In the genomic region with DNA sequence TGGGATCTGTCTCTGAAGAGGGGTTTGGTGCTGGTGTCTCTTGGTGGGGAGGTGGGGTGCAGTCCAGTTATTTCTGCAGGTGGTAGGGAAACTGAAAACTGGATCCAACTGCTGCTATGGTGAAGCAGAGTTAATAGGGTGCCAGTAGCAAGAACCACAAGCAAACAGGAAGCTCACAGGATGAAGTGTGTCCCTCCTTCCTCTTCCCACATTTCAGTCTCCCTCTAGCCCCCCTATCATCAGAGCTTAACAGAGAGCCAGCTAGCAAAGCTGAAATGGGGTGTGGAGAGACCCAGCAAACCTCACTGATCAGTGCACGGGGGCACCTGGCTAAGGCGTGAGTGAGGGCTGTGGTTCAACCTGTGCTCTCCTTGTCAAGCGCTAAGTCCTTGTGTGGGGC, we compare ENCODE assay signal across 18 cellular contexts.
DNase-seq lines count a peak whose midpoint lies in the region; ATAC-seq and TF ChIP-seq lines count a peak whose summit lies in the region.
"Had no signal": no experiment of that assay in that cellular context is flagged by ENCODE, and none has a peak within 500 bp of the region (broad histone marks: within the 10 kb centered on the region; RNA-seq: fewer than 3 reads in every experiment).

No MANE protein-coding gene starts in this region.

- no peak overlapping the region for H3K23ac ChIP-seq in H9 (ENCODE audit: insufficient read length, low read depth, low read length)

- no peak for TF ChIP-seq POLR2A in NB4 (IDR thresholded peaks at IDR 0.05; ENCODE audit: extremely low read depth, insufficient read length)

- H4K91ac ChIP-seq in H9 (ENCODE audit: insufficient read length, low read depth, low read length), result no peak overlapping the region

- no peak overlapping the region for H3K18ac ChIP-seq in H9 (ENCODE audit: insufficient read length, low read depth, low read length)

- H4K8ac ChIP-seq in H9 (replicated peaks; ENCODE audit: insufficient read length, low read depth, low read length), result no peak overlapping the region

- H2BK12ac ChIP-seq in H9 (ENCODE audit: insufficient read length, low read depth, low read length), result no peak overlapping the region

- H3K36me3 ChIP-seq in endodermal cell (ENCODE audit: control insufficient read depth, insufficient read depth, low read length), result no peaks in the 10 kb centered on the region
- H3K36me3 ChIP-seq: MG63 had no signal

- no peaks in the 10 kb centered on the region for H3K27me3 ChIP-seq in H9 (ENCODE audit: insufficient read depth, low read length)
- H3K27me3 ChIP-seq in endodermal cell (ENCODE audit: control insufficient read depth, insufficient read depth, low read length, poor library complexity, severe bottlenecking), result no peaks in the 10 kb centered on the region
- H3K27me3 ChIP-seq: MG63 had no signal

- no peak overlapping the region for H2BK20ac ChIP-seq in H9 (ENCODE audit: low read depth, low read length, poor library complexity, severe bottlenecking)

- H4K20me1 ChIP-seq in H9 (ENCODE audit: control insufficient read depth, insufficient read depth, insufficient read length), result no peaks in the 10 kb centered on the region

- H3K4me1 Mint-ChIP-seq in H9 (peaks cover 8 to 9% of the 10 kb centered on the region in 2 experiments; a peak in 2 of 4 replicates), endodermal cell (peaks cover 3% of the 10 kb centered on the region)

- H3K4me3 Mint-ChIP-seq in H9 (no peak overlapping the region), endodermal cell (no peak overlapping the region)
- H3K4me3 Mint-ChIP-seq: B cell; CD8-positive, alpha-beta T cell had no signal

- no peak overlapping the region for H2AK5ac ChIP-seq in H9 (ENCODE audit: insufficient read length, low read length)

- no peak overlapping the region for H3K4ac ChIP-seq in H9 (ENCODE audit: low read depth, low read length)

- no peak overlapping the region for H2AFZ ChIP-seq in H9 (ENCODE audit: low read length)

- H3K36me3 Mint-ChIP-seq in H9 (ENCODE audit: insufficient read depth in 1 of 3, low read depth in 3 of 3), result no peaks in the 10 kb centered on the region
- H3K36me3 Mint-ChIP-seq in endodermal cell (ENCODE audit: low read depth), result no peaks in the 10 kb centered on the region
- H3K36me3 Mint-ChIP-seq: CD8-positive, alpha-beta T cell had no signal

- peak overlapping the region in 2 of 3 experiments; percentile 88 to 91; a peak in 4 of 7 replicates for H3K27ac Mint-ChIP-seq in H9
- H3K27ac Mint-ChIP-seq in endodermal cell, result peak overlapping the region; percentile 31
- H3K27ac Mint-ChIP-seq: B cell; CD8-positive, alpha-beta T cell had no signal

- no peak overlapping the region for H2BK5ac ChIP-seq in H9 (ENCODE audit: insufficient read length, low read length)

- H3K9ac ChIP-seq in H9 (ENCODE audit: extremely low read depth, insufficient read length, low read length) (no peak overlapping the region), endodermal cell (ENCODE audit: extremely low read depth, low read length, poor library complexity, severe bottlenecking) (no peak overlapping the region)
- H3K9ac ChIP-seq: KMS-11, SK-N-SH had no signal

- H3K23me2 ChIP-seq in H9 (ENCODE audit: insufficient read length, low read depth, low read length, poor library complexity, severe bottlenecking), result no peaks in the 10 kb centered on the region

- H3K4me2 ChIP-seq in H9 (ENCODE audit: insufficient read depth, insufficient read length, low read length), result no peak overlapping the region
- H3K4me2 ChIP-seq: KMS-11, SK-N-SH had no signal

- H3K4me1 ChIP-seq in H9 (ENCODE audit: insufficient read depth, low read length) (no peaks in the 10 kb centered on the region), endodermal cell (ENCODE audit: control insufficient read depth, insufficient read depth, low read length) (no peaks in the 10 kb centered on the region)

- H3K14ac ChIP-seq in H9 (ENCODE audit: insufficient read depth, low read length), result no peak overlapping the region

- DNase-seq in SKM-1 treated with dmso at 0.1 percent for 144 hours (lab: John Stamatoyannopoulos, UW; ENCODE audit: unreplicated experiment) (peak; percentile 14), SKM-1 (lab: John Stamatoyannopoulos, UW; ENCODE audit: unreplicated experiment) (no peak), H9 (no peak), NB4 (ENCODE audit: low read depth) (peak; percentile 58), endodermal cell (peak; percentile 46), coronary artery (ENCODE audit: low spot score) (no peak), nucleus accumbens (lab: John Stamatoyannopoulos, UW) (no peak)
- DNase-seq: CD8-positive, alpha-beta T cell; MG63; NCI-H1105 treated with DMSO at 0.1 percent for 48 hours; NCI-H1694; Right ventricle myocardium superior; SK-N-SH had no signal

- no CpG with 5 or more reads among the region's 3 CpGs for WGBS in H9 (ENCODE audit: extremely low coverage, insufficient read length, low lambda C conversion rate)
- 99 to 100% methylated on average over 1 to 3 of the region's 3 CpGs for WGBS in endodermal cell (ENCODE audit: insufficient coverage in 1 of 2, insufficient read length in 1 of 2), 2 experiments

- H2BK15ac ChIP-seq in H9 (ENCODE audit: low read depth, low read length), result no peak overlapping the region

- no peak overlapping the region for H2BK120ac ChIP-seq in H9 (ENCODE audit: low read depth, low read length, poor library complexity, severe bottlenecking)

- no peak for ATAC-seq in HG03025 (IDR thresholded peaks at IDR 0.05; ENCODE audit: low FRiP score, unreplicated experiment)
- ATAC-seq: CD8-positive, alpha-beta T cell; HCT116; HepG2 had no signal

- TF ChIP-seq CTCF in H9 (conservative IDR thresholded peaks at IDR 0.05), result no peak
- no peak for TF ChIP-seq CTCF in NB4 (IDR thresholded peaks at IDR 0.05; ENCODE audit: low read depth, low read length)
- TF ChIP-seq CTCF in endodermal cell (conservative IDR thresholded peaks at IDR 0.05), result no peak
- TF ChIP-seq CTCF in coronary artery (IDR thresholded peaks at IDR 0.05), result no peak

- H3K4me3 ChIP-seq in NB4 (ENCODE audit: low read depth, low read length), result no peak overlapping the region
- no peak overlapping the region for H3K4me3 ChIP-seq in endodermal cell (ENCODE audit: low read length)
- no peak overlapping the region for H3K4me3 ChIP-seq in coronary artery
- H3K4me3 ChIP-seq: MG63 had no signal

- H3K56ac ChIP-seq in H9 (ENCODE audit: insufficient read length, low read depth, low read length), result no peak overlapping the region

- H3K27me3 Mint-ChIP-seq in H9 (ENCODE audit: low read depth), result no peaks in the 10 kb centered on the region
- H3K27me3 Mint-ChIP-seq in endodermal cell (ENCODE audit: insufficient read depth), result no peaks in the 10 kb centered on the region
- H3K27me3 Mint-ChIP-seq: B cell had no signal

- H3K27ac ChIP-seq in H9 (ENCODE audit: insufficient read length, low read depth, low read length) (no peak overlapping the region), endodermal cell (ENCODE audit: low read depth, low read length) (no peak overlapping the region), coronary artery (no peak overlapping the region)
- H3K27ac ChIP-seq: KMS-11 had no signal

- H3K9me3 Mint-ChIP-seq in H9 (no peaks in the 10 kb centered on the region), endodermal cell (no peaks in the 10 kb centered on the region)
- H3K9me3 Mint-ChIP-seq: CD8-positive, alpha-beta T cell had no signal

- no peaks in the 10 kb centered on the region for H3K79me1 ChIP-seq in H9 (ENCODE audit: insufficient read depth, low read depth, low read length, poor library complexity, severe bottlenecking)

- H3K9me3 ChIP-seq in H9 (ENCODE audit: control insufficient read depth, low read depth, low read length), result no peaks in the 10 kb centered on the region
- H3K9me3 ChIP-seq in endodermal cell (ENCODE audit: control insufficient read depth, low read length), result no peaks in the 10 kb centered on the region
- H3K9me3 ChIP-seq: MG63, SK-N-SH had no signal

- H3T11ph ChIP-seq in H9 (ENCODE audit: low read length), result no peak overlapping the region

- H3K79me2 ChIP-seq in H9 (ENCODE audit: insufficient read depth, low read length), result no peaks in the 10 kb centered on the region

- H4K5ac ChIP-seq in H9 (ENCODE audit: insufficient read length, low read depth, low read length), result no peak overlapping the region

Comparison
In these comparisons a context has a peak if more than half of its experiments do, and no peak if none do; other contexts are left out.
1. DNase-seq: peak in SKM-1 treated with dmso at 0.1 percent for 144 hours (single experiment), NB4 (single experiment) and endodermal cell (single experiment); none in SKM-1 (single experiment), H9 (single experiment), coronary artery (single experiment) and nucleus accumbens (0 of 56).